In genomic region chr2:185208261-185208660, GRCh38 we compare ENCODE assay signal across 7 cellular contexts.
DNase-seq lines count a peak whose midpoint lies in the region; ATAC-seq and TF ChIP-seq lines count a peak whose summit lies in the region.

No MANE protein-coding gene starts in this region.

- TF ChIP-seq CTCF in GM20000 (IDR thresholded peaks at IDR 0.05; ENCODE audit: extremely low read depth, missing control alignments) (peak; percentile 18), astrocyte of the spinal cord (IDR thresholded peaks at IDR 0.05; ENCODE audit: low read depth, low read length) (peak; percentile 68), neural progenitor cell (IDR thresholded peaks at IDR 0.05) (peak; percentile 84)

- H3K9me3 ChIP-seq in neural progenitor cell (ENCODE audit: low read depth) = no peaks in the 10 kb centered on the region

- H3K27me3 ChIP-seq in neural progenitor cell = no peaks in the 10 kb centered on the region

- no peak overlapping the region for H3K4me2 ChIP-seq in neural progenitor cell

- H3K4me1 ChIP-seq in neural progenitor cell = no peaks in the 10 kb centered on the region

- no peak for ATAC-seq in HG02623 (IDR thresholded peaks at IDR 0.05; ENCODE audit: unreplicated experiment)
- ATAC-seq in HG03457 (IDR thresholded peaks at IDR 0.05; ENCODE audit: unreplicated experiment) = no peak

- H3K36me3 ChIP-seq in neural progenitor cell = no peaks in the 10 kb centered on the region

- H3K27ac Mint-ChIP-seq in neural progenitor cell = no peak overlapping the region

- no peak overlapping the region for H2AFZ ChIP-seq in neural progenitor cell (replicated peaks)

- H3K36me3 Mint-ChIP-seq in neural progenitor cell = no peaks in the 10 kb centered on the region

- no peak overlapping the region for H3K27ac ChIP-seq in neural progenitor cell

- H3K27me3 Mint-ChIP-seq in neural progenitor cell (ENCODE audit: insufficient read depth, low read depth) = no peaks in the 10 kb centered on the region

- no peaks in the 10 kb centered on the region for H4K20me1 ChIP-seq in neural progenitor cell (ENCODE audit: low read depth)

- no peaks in the 10 kb centered on the region for H3K4me1 Mint-ChIP-seq in neural progenitor cell

- H3K9me3 Mint-ChIP-seq in neural progenitor cell = no peaks in the 10 kb centered on the region

- DNase-seq in GM20000 (ENCODE audit: low spot score) = peak; percentile 2
- peak; percentile 1 for DNase-seq in MV-4-11 (lab: John Stamatoyannopoulos, UW)
- peak; percentile 50 for DNase-seq in astrocyte of the spinal cord (ENCODE audit: low read depth, low spot score)
- DNase-seq in neural progenitor cell (ENCODE audit: low spot score) = peak; percentile 75
- no peak for DNase-seq in occipital lobe (lab: John Stamatoyannopoulos, UW)

- no peak overlapping the region for H3K9ac ChIP-seq in neural progenitor cell

- H3K79me2 ChIP-seq in neural progenitor cell (ENCODE audit: low read depth) = no peaks in the 10 kb centered on the region

- H3K4me3 Mint-ChIP-seq in neural progenitor cell = no peak overlapping the region

- H3F3A ChIP-seq in neural progenitor cell (ENCODE audit: low read depth) = no peaks in the 10 kb centered on the region

- in situ Hi-C loops in astrocyte of the spinal cord (cut with HindIII; ENCODE audit: low sequenced_read_pairs) = no loop called here

- H3K4me3 ChIP-seq in astrocyte of the spinal cord (ENCODE audit: low read depth, low read length) = no peak overlapping the region
- H3K4me3 ChIP-seq in neural progenitor cell = no peak overlapping the region

Comparison
In these comparisons a context has a peak if more than half of its experiments do, and no peak if none do; other contexts are left out.
1. CTCF ChIP-seq: peak in every context shown above with its lines; median percentile 84 in neural progenitor cell; 68 in astrocyte of the spinal cord; 18 in GM20000.